ENCODE assay signal across 1 cellular context in the genomic region with DNA sequence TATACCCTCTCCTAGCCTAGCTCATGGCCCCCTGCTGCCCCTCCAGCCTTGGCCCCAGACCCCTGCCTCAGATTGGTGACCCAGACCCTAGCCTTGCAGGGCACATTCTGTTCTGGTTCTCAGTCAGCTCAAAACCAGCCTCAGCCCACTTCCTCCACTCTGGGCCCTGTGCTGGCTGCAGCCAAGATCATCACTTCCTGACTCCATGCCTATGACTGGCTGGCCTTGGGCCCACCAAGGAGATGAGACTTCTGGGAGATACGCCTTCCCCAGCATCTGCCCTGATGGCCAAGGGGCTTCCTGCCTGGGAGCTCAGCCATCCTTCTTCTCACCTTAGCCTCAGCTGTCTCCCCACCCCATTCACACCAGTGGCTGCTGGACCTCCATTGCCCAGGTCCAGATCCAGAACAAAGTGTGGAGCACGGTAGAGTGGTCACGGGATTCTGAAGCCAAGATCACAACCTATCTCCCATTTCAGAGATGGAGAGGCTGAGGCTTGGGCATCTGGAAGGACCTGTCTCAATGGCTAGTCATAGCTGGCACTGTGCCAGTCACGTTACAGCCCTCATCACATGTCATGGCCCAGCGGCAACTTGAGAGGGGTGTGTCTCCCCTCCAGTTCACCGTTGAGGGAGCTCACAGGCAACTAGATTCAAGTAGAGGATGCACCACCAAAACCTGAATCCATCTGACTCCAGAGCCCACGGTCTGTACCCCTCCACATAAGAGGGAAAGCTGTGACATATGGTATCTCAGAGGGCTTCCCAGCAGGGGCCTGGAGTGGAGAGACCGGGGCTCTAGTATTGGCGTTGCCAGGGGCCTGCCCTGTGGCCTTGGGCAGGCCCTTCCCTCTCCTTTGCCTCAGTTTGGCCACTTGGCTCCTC.
TF ChIP-seq lines count a peak whose summit lies in the region.

No MANE protein-coding gene starts in this region.

TF ChIP-seq in K562, 482 proteins besides CTCF, POLR2A, EP300 and RAD21 (continued from another document):
- TF ChIP-seq, protein P1, sequence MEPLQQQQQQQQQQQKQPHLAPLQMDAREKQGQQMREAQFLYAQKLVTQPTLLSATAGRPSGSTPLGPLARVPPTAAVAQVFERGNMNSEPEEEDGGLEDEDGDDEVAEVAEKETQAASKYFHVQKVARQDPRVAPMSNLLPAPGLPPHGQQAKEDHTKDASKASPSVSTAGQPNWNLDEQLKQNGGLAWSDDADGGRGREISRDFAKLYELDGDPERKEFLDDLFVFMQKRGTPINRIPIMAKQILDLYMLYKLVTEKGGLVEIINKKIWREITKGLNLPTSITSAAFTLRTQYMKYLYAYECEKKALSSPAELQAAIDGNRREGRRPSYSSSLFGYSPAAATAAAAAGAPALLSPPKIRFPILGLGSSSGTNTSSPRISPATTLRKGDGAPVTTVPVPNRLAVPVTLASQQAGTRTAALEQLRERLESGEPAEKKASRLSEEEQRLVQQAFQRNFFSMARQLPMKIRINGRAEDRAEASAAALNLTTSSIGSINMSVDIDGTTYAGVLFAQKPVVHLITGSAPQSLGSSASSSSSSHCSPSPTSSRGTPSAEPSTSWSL (CRISPR knock-in tag; IDR thresholded peaks at IDR 0.05; ENCODE audit: borderline replicate concordance): no peak
- TF ChIP-seq CTBP1 (IDR thresholded peaks at IDR 0.05; ENCODE audit: borderline replicate concordance) (0 out of 2 replicates have a peak, but pooled peaks have one; percentile 4), ELF2 (CRISPR knock-in tag; IDR thresholded peaks at IDR 0.05) (no peak), E2F4 (CRISPR knock-in tag; IDR thresholded peaks at IDR 0.05; ENCODE audit: low read depth) (peak; percentile 39; the same call in 1 of the 2 replicates), SMAD1 (IDR thresholded peaks at IDR 0.05; ENCODE audit: low read depth, low read length, partially characterized antibody) (peak; percentile 48), FOS (IDR thresholded peaks at IDR 0.05; ENCODE audit: extremely low read depth, insufficient read length) (no peak), SMARCA5 (IDR thresholded peaks at IDR 0.05) (peak; percentile 24; the same call in 1 of the 2 replicates), CBFB (CRISPR knock-in tag; IDR thresholded peaks at IDR 0.05) (peak; percentile 40; the same call in 1 of the 2 replicates), ELF1 (tag; IDR thresholded peaks at IDR 0.05) (0 out of 2 replicates have a peak, but pooled peaks have one; percentile 2), BHLHE40 (IDR thresholded peaks at IDR 0.05; ENCODE audit: low read length) (peak; percentile 83), U2AF1 (optimal IDR thresholded peaks at IDR 0.05; ENCODE audit: low read depth, low read length) (no peak), CREB3 (tag; conservative IDR thresholded peaks at IDR 0.05; ENCODE audit: low read depth) (0 out of 2 replicates have a peak, but pooled peaks have one; percentile 38), NFIC (IDR thresholded peaks at IDR 0.05) (peak; percentile 99)
TF ChIP-seq in K562: peak in this region for 11.
